Comparison of ENCODE assay signal across 1 cellular context in genomic region chr1:6917067-6917466, GRCh38.
TF ChIP-seq lines count a peak whose summit lies in the region.

No MANE protein-coding gene starts in this region.

TF ChIP-seq in HEK293, 187 proteins besides CTCF, POLR2A, EP300 and RAD21 (continued from another document):
- TF ChIP-seq ZBTB6 (tag by site-specific recombination; IDR thresholded peaks at IDR 0.05) (no peak), ZNF555 (tag by site-specific recombination; conservative IDR thresholded peaks at IDR 0.05) (no peak), ZBTB11 (tag by site-specific recombination; conservative IDR thresholded peaks at IDR 0.05; ENCODE audit: low read depth) (no peak), PATZ1 (tag by site-specific recombination; IDR thresholded peaks at IDR 0.05) (no peak), ZNF544 (tag by site-specific recombination; IDR thresholded peaks at IDR 0.05) (no peak), ZFHX2 (tag by site-specific recombination; conservative IDR thresholded peaks at IDR 0.05) (peak; percentile 43), SETDB1 (IDR thresholded peaks at IDR 0.05; ENCODE audit: insufficient read length, low read length) (no peak), SP7 (tag by site-specific recombination; IDR thresholded peaks at IDR 0.05) (no peak), ZSCAN30 (tag by site-specific recombination; IDR thresholded peaks at IDR 0.05) (no peak), ZFP41 (tag by site-specific recombination; IDR thresholded peaks at IDR 0.05; ENCODE audit: borderline replicate concordance) (no peak)
